10 cellular contexts compared by ENCODE assay signal in the genomic region with DNA sequence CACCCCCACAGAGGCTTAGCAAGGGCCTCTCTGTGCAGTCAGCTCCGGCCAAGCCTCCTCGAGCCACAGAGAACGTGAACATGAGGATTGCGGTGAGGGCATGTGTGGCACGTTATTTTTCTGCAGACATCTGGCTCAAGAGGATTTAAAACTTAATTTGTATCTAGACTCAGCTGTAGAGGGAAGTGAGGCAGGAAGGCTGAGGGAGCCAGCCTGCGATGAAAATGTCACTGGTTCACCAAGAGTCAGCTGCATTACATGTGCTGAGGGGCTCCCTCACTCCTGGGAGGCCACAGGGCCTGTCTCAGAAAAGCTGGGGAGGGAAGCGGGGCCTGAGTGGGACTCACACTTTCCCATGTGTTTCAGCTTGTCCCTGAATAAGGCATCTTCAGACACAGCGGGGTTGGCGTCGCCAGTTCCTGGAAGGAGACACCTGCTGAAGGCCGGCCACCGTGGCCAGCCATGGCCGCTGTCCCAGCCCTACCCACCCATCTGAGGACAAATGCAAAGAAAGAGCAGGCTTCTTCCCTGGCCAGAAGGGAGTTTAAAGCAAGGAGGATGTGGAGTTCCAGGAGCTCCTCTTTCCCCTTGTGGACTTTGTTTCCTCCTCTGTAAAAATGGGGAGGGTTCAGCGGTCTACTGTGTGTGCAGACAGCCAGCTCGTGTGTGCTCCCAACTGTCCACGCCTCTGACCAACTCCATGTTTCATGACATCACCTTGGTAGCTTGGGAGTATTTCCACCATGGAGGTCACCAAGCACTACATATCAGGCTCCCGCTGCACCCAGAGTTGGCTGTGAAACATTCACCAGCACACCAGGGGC. TPM values are rescaled to one million over a fixed set of nuclear protein-coding genes. Genes with fewer than 3 reads are reported as not detected.
A peak's percentile ranks its signal among the peaks of the same experiment; 100 is the strongest.
DNase-seq lines count a peak whose midpoint lies in the region; ATAC-seq, FAIRE-seq and TF ChIP-seq lines count a peak whose summit lies in the region.
"Had no signal": no experiment of that assay in that cellular context is flagged by ENCODE, and none has a peak within 500 bp of the region (broad histone marks: within the 10 kb centered on the region; RNA-seq: fewer than 3 reads in every experiment).

No MANE protein-coding gene starts in this region.

- POLR2A ChIA-PET in GM12878 (lab: Charles Lee): interaction anchor here (0.6 to 1.4 kb wide), 3 partner anchors 18 to 139 kb away, joined by 3 to 10 read pairs (median 5); no protein-coding TSS in a partner anchor

- H3K4me3 ChIP-seq in GM12878: no peak overlapping the region
- H3K4me3 ChIP-seq in mucosa of descending colon: no peak overlapping the region
- H3K4me3 ChIP-seq in urinary bladder (ENCODE audit: low read depth, low read length): no peak overlapping the region
- H3K4me3 ChIP-seq: SK-N-MC had no signal

- RAD21 ChIA-PET in GM12878 (lab: Charles Lee; ENCODE audit: unreplicated experiment): interaction anchor here (1.0 to 4.2 kb wide), 6 partner anchors 9 to 130 kb away, joined by 3 to 20 read pairs (median 4); a partner anchor contains a TSS

- TF ChIP-seq CTCF in GM12878 (IDR thresholded peaks at IDR 0.05 in 2 of 3, conservative IDR thresholded peaks at IDR 0.05 in 1 of 3; ENCODE audit: control insufficient read depth in 2 of 3, extremely low read depth in 1 of 3, insufficient read depth in 1 of 3, low read depth in 3 of 3, low read length in 3 of 3) (no peak), mucosa of descending colon (IDR thresholded peaks at IDR 0.05) (no peak), GM20000 (IDR thresholded peaks at IDR 0.05; ENCODE audit: extremely low read depth, missing control alignments) (no peak)

- H3K9me3 ChIP-seq in GM12878 (replicated peaks; ENCODE audit: control insufficient read depth, insufficient read depth, low read length) (no peaks in the 10 kb centered on the region; the same call in 2 of the 3 replicates), mucosa of descending colon (no peaks in the 10 kb centered on the region)

- H3K4me1 ChIP-seq in GM12878 (ENCODE audit: control insufficient read depth, insufficient read depth, low read length): peaks cover 23% of the 10 kb centered on the region
- H3K4me1 ChIP-seq in mucosa of descending colon (ENCODE audit: low read depth): peaks cover 13% of the 10 kb centered on the region
- no peaks in the 10 kb centered on the region for H3K4me1 ChIP-seq in urinary bladder (ENCODE audit: insufficient read depth)

- no peak overlapping the region for H3K9ac ChIP-seq in GM12878 (ENCODE audit: control insufficient read depth, insufficient read depth, low read length)

- in situ Hi-C loops in GM12878 (cut with MboI): no loop called here

- H3K79me2 ChIP-seq in GM12878 (ENCODE audit: control insufficient read depth, insufficient read depth, low read length): no peaks in the 10 kb centered on the region

- intact Hi-C loops in Right ventricle myocardium inferior (cut with DNase I) (no loop called here), left ventricle myocardium superior (cut with micrococcal nuclease) (no loop called here), GM12878 (cut with micrococcal nuclease; ENCODE audit: unreplicated experiment) (no loop called here), mucosa of descending colon (cut with DNase I, micrococcal nuclease) (no loop called here)

- BruUV-seq in GM12878 (replicated peaks; lab: Mats Ljungman, UMichigan): no TSS peak

- peak; percentile 2 for ATAC-seq in Right ventricle myocardium inferior
- no peak for ATAC-seq in left ventricle myocardium superior
- no peak for ATAC-seq in GM12878
- peak; percentile 7 for ATAC-seq in mucosa of descending colon
- no peak for ATAC-seq in GM18517 (IDR thresholded peaks at IDR 0.05; ENCODE audit: unreplicated experiment)

- WGBS in GM12878 (ENCODE audit: insufficient coverage, insufficient replicate concordance, low lambda C conversion rate, missing lambda C conversion rate): 78% methylated on average over 17 of the region's 17 CpGs
- WGBS in urinary bladder: 56% methylated on average over 17 of the region's 17 CpGs

- peak; percentile 31 for FAIRE-seq in GM12878 (lab: Jason Lieb, UNC)

- no peaks in the 10 kb centered on the region for H4K20me1 ChIP-seq in GM12878 (ENCODE audit: control insufficient read depth, insufficient read depth)

- DNase-seq in Right ventricle myocardium inferior (ENCODE audit: missing footprints) (no peak), left ventricle myocardium superior (no peak), GM12878 (ENCODE audit: low read depth, low spot score) (no peak), mucosa of descending colon (no peak), GM20000 (ENCODE audit: low spot score) (no peak)
- DNase-seq in effector CD8-positive, alpha-beta T cell (lab: John Stamatoyannopoulos, UW): no peak
- DNase-seq: occipital lobe had no signal

- CTCF ChIA-PET in GM12878 (lab: Yijun Ruan, JAX): interaction anchor here (0.6 to 5.9 kb wide), 9 partner anchors 9 to 132 kb away, joined by 3 to 50 read pairs (median 4); no protein-coding TSS in a partner anchor

- TF ChIP-seq POLR2A in GM12878 (IDR thresholded peaks at IDR 0.05; ENCODE audit: low read depth, low read length): no peak

- TF ChIP-seq RAD21 in GM12878 (IDR thresholded peaks at IDR 0.05; ENCODE audit: insufficient read depth, low read depth, low read length): no peak

- H3K27ac ChIP-seq in GM12878 (ENCODE audit: control insufficient read depth, insufficient read depth) (no peak overlapping the region), urinary bladder (ENCODE audit: low read depth) (peak overlapping the region; percentile 30)
- H3K27ac ChIP-seq: SK-N-MC had no signal

- SMC1A ChIA-PET in GM12878 (lab: Charles Lee; ENCODE audit: uncharacterized antibody, unreplicated experiment): interaction anchor here (0.7 to 2.5 kb wide), 4 partner anchors 10 to 112 kb away, joined by 3 to 12 read pairs (median 4); no protein-coding TSS in a partner anchor

- no peak overlapping the region; the same call in 1 of the 2 replicates for H3K4me2 ChIP-seq in GM12878 (ENCODE audit: control insufficient read depth, insufficient read depth)

- TF ChIP-seq EP300 in GM12878 (IDR thresholded peaks at IDR 0.05; ENCODE audit: borderline replicate concordance in 1 of 2, control insufficient read depth in 1 of 2, low read depth in 2 of 2, low read length in 2 of 2): no peak

- H3K27me3 ChIP-seq in GM12878 (replicated peaks in 1 of 2; ENCODE audit: control insufficient read depth in 2 of 2, insufficient read depth in 2 of 2, low read length in 1 of 2): no peaks in the 10 kb centered on the region; a peak in 1 of 4 replicates

- no peaks in the 10 kb centered on the region for H3K36me3 ChIP-seq in GM12878 (ENCODE audit: control insufficient read depth in 2 of 2, insufficient read depth in 2 of 2, low read length in 1 of 2)
- no peaks in the 10 kb centered on the region for H3K36me3 ChIP-seq in mucosa of descending colon (ENCODE audit: low read depth)
- H3K36me3 ChIP-seq in urinary bladder (ENCODE audit: insufficient read depth): no peaks in the 10 kb centered on the region

- no peak overlapping the region for H2AFZ ChIP-seq in GM12878 (ENCODE audit: control insufficient read depth, low read depth, low read length)

TF ChIP-seq in GM12878, 131 proteins besides CTCF, POLR2A, EP300 and RAD21 (continues in another document):
- TF ChIP-seq, protein P1, sequence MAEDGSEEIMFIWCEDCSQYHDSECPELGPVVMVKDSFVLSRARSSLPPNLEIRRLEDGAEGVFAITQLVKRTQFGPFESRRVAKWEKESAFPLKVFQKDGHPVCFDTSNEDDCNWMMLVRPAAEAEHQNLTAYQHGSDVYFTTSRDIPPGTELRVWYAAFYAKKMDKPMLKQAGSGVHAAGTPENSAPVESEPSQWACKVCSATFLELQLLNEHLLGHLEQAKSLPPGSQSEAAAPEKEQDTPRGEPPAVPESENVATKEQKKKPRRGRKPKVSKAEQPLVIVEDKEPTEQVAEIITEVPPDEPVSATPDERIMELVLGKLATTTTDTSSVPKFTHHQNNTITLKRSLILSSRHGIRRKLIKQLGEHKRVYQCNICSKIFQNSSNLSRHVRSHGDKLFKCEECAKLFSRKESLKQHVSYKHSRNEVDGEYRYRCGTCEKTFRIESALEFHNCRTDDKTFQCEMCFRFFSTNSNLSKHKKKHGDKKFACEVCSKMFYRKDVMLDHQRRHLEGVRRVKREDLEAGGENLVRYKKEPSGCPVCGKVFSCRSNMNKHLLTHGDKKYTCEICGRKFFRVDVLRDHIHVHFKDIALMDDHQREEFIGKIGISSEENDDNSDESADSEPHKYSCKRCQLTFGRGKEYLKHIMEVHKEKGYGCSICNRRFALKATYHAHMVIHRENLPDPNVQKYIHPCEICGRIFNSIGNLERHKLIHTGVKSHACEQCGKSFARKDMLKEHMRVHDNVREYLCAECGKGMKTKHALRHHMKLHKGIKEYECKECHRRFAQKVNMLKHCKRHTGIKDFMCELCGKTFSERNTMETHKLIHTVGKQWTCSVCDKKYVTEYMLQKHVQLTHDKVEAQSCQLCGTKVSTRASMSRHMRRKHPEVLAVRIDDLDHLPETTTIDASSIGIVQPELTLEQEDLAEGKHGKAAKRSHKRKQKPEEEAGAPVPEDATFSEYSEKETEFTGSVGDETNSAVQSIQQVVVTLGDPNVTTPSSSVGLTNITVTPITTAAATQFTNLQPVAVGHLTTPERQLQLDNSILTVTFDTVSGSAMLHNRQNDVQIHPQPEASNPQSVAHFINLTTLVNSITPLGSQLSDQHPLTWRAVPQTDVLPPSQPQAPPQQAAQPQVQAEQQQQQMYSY (CRISPR knock-in tag; IDR thresholded peaks at IDR 0.05): no peak
- TF ChIP-seq CEBPB (IDR thresholded peaks at IDR 0.05; ENCODE audit: borderline replicate concordance in 1 of 2, low read depth in 2 of 2, low read length in 2 of 2): no peak

RNA-seq across cellular contexts. Expression of a gene that starts 19.1 kb away (rescaled TPM):
- total RNA-seq in Right ventricle myocardium inferior (86.7 TPM), left ventricle myocardium superior (86.3 TPM), GM12878 (2014; rRNA removed) (52.0 and 65.3 TPM in 2 replicates), GM12878 (2014; rRNA removed; fragmentation: Illumina TruSeq; extraction: Trizol) (74.9 and 87.0 TPM in 2 replicates), GM12878 (2021) (69.0 and 76.8 TPM in 2 replicates), mucosa of descending colon (10 to 100 TPM; 15.1 to 27.2 (median 24.0) TPM), urinary bladder (17.3 TPM)
- 29.8 and 30.2 TPM in 2 replicates for total RNA-seq in GM12878 (2013; cell fraction: nucleolus; rRNA removed)
- polyA plus RNA-seq in GM12878 (2011; ENCODE audit: low read depth): 41.5 TPM
- polyA plus RNA-seq in GM12878 (2011; rRNA removed) (76.8 and 84.7 TPM in 2 replicates), GM12878 (2014; fragmentation: Illumina TruSeq; extraction: Trizol) (51.8 and 75.0 TPM in 2 replicates), GM12878 (2014; fragmentation: Nextera tagmentation; extraction: Ambion mirVana) (100 to 1,000 TPM; 186 to 237 TPM), GM12878 (2014; rRNA removed) (88.9 and 95.3 TPM in 2 replicates), GM12878 (2016; fragmentation: Nextera tagmentation; extraction: Ambion mirVana) (100 to 1,000 TPM; 116 to 120 TPM), urinary bladder (41.2 TPM)
- polyA plus RNA-seq in GM12878 (2011; cell fraction: cytosol; rRNA removed): 40.3 and 58.5 TPM in 2 replicates
- polyA plus RNA-seq in GM12878 (2011; cell fraction: nucleus; rRNA removed): 32.9 and 47.2 TPM in 2 replicates
- 41.4 and 49.7 TPM in 2 replicates for polyA plus RNA-seq in GM12878 (2012)
- 18.6 and 25.4 TPM in 2 replicates for polyA minus RNA-seq in GM12878 (2011; rRNA and poly(A)+ RNA removed)
- polyA minus RNA-seq in GM12878 (2011; cell fraction: cytosol; rRNA and poly(A)+ RNA removed): 5.7 and 8.6 TPM in 2 replicates
- 13.5 and 23.5 TPM in 2 replicates for polyA minus RNA-seq in GM12878 (2011; cell fraction: nucleus; rRNA and poly(A)+ RNA removed)

Comparison
In these comparisons a context has a peak if more than half of its experiments do, and no peak if none do; other contexts are left out.
1. ATAC-seq: peak in Right ventricle myocardium inferior (single experiment) and mucosa of descending colon (single experiment); none in left ventricle myocardium superior (single experiment), GM12878 (single experiment) and GM18517 (single experiment).